In genomic region chr17:8118769-8119574, GRCh38 we compare ENCODE assay signal across 1 cellular context.
TF ChIP-seq lines count a peak whose summit lies in the region.

No MANE protein-coding gene starts in this region.

TF ChIP-seq in HepG2, 621 proteins besides CTCF, POLR2A, EP300 and RAD21 (continued from another document and continues in another):
- TF ChIP-seq KLF6 (CRISPR knock-in tag; IDR thresholded peaks at IDR 0.05) (no peak), PPARG (CRISPR knock-in tag; conservative IDR thresholded peaks at IDR 0.05) (0 out of 2 replicates have a peak, but pooled peaks have one; percentile 36), ZNF280D (CRISPR knock-in tag; IDR thresholded peaks at IDR 0.05) (peak; percentile 52; the same call in 1 of the 2 replicates), ARNT2 (CRISPR knock-in tag; IDR thresholded peaks at IDR 0.05; ENCODE audit: low read depth) (0 out of 2 replicates have a peak, but pooled peaks have one; percentile 15), BCL3 (CRISPR knock-in tag; IDR thresholded peaks at IDR 0.05) (peak; percentile 25; the same call in 1 of the 2 replicates), ZNF687 (CRISPR knock-in tag; IDR thresholded peaks at IDR 0.05) (peak; percentile 53), TFAP4 (IDR thresholded peaks at IDR 0.05; ENCODE audit: borderline replicate concordance, low read depth) (peak; percentile 10; the same call in 1 of the 2 replicates), FOXP4 (CRISPR knock-in tag; IDR thresholded peaks at IDR 0.05) (0 out of 2 replicates have a peak, but pooled peaks have one; percentile 11), ZNF839 (CRISPR knock-in tag; IDR thresholded peaks at IDR 0.05; ENCODE audit: borderline replicate concordance) (no peak), ZNF275 (CRISPR knock-in tag; IDR thresholded peaks at IDR 0.05; ENCODE audit: borderline replicate concordance) (no peak), MXI1 (IDR thresholded peaks at IDR 0.05; ENCODE audit: borderline replicate concordance, low read depth, low read length) (peak; percentile 42; the same call in 1 of the 3 replicates), HNRNPL (IDR thresholded peaks at IDR 0.05; ENCODE audit: low read depth, low read length) (no peak), RELA (CRISPR knock-in tag; IDR thresholded peaks at IDR 0.05) (no peak), RBM22 (optimal IDR thresholded peaks at IDR 0.05; ENCODE audit: low read length) (peak; percentile 95), UBTF (CRISPR knock-in tag; IDR thresholded peaks at IDR 0.05) (peak; percentile 54), YY1 (IDR thresholded peaks at IDR 0.05; ENCODE audit: insufficient read depth, insufficient replicate concordance, low read depth, low read length) (peak; percentile 18), ZFP90 (CRISPR knock-in tag; IDR thresholded peaks at IDR 0.05; ENCODE audit: borderline replicate concordance) (no peak), ZNF33A (CRISPR knock-in tag; IDR thresholded peaks at IDR 0.05; ENCODE audit: borderline replicate concordance) (0 out of 2 replicates have a peak, but pooled peaks have one; percentile 0), TRAFD1 (CRISPR knock-in tag; IDR thresholded peaks at IDR 0.05; ENCODE audit: borderline replicate concordance) (no peak), MBD4 (IDR thresholded peaks at IDR 0.05; ENCODE audit: borderline replicate concordance, low read length) (no peak), TARDBP (CRISPR knock-in tag; IDR thresholded peaks at IDR 0.05) (no peak; the same call in 1 of the 2 replicates), KLF16 (CRISPR knock-in tag; IDR thresholded peaks at IDR 0.05) (peak in 1 of 2 experiments; percentile 39; a peak in 2 of 4 replicates), THRA (CRISPR knock-in tag; IDR thresholded peaks at IDR 0.05; ENCODE audit: borderline replicate concordance) (peak; percentile 23; the same call in 1 of the 2 replicates), ZNF777 (CRISPR knock-in tag; IDR thresholded peaks at IDR 0.05) (no peak), NAIF1 (CRISPR knock-in tag; IDR thresholded peaks at IDR 0.05; ENCODE audit: borderline replicate concordance) (0 out of 2 replicates have a peak, but pooled peaks have one; percentile 13)
